ENCODE assay signal across 8 cellular contexts in genomic region chr22:38505595-38506117, GRCh38. TPM values are rescaled to one million over a fixed set of nuclear protein-coding genes. Genes with fewer than 3 reads are reported as not detected.
DNase-seq lines count a peak whose midpoint lies in the region; ATAC-seq, FAIRE-seq and TF ChIP-seq lines count a peak whose summit lies in the region.

No MANE protein-coding gene starts in this region.

- H3K4me3 Mint-ChIP-seq in Calu3 (ENCODE audit: low read depth, unreplicated experiment) (peak overlapping the region; percentile 99), WTC11 (peak overlapping the region; percentile 98)

- TF ChIP-seq RAD21 in HepG2 (CRISPR knock-in tag; IDR thresholded peaks at IDR 0.05): peak; percentile 21; the same call in 1 of the 2 replicates

- DNase-seq in Calu3 (peak; percentile 65), GM20000 (ENCODE audit: low spot score) (peak; percentile 76), HT1080 (ENCODE audit: low read depth) (peak; percentile 24), WTC11 (ENCODE audit: low spot score) (peak; percentile 43), cortex of kidney (lab: John Stamatoyannopoulos, UW) (peak; percentile 41), HepG2 (ENCODE audit: low spot score) (no peak), NCI-H2107 (lab: John Stamatoyannopoulos, UW) (no peak)
- DNase-seq in stimulated activated CD4-positive, alpha-beta T cell treated with anti-CD3 and anti-CD28 coated beads, Interleukin-4, amount 100 ng/mL, for 1 hour: peak; percentile 63

- H3K9me3 Mint-ChIP-seq in Calu3 (ENCODE audit: low read depth, unreplicated experiment): no peaks in the 10 kb centered on the region
- H3K9me3 Mint-ChIP-seq in WTC11: no peaks in the 10 kb centered on the region

- peaks cover 67% of the 10 kb centered on the region for H3K4me1 ChIP-seq in HepG2 (ENCODE audit: insufficient read depth, low read length)

- peaks cover 8 to 16% of the 10 kb centered on the region in 2 experiments; a peak in 3 of 5 replicates for H3K36me3 ChIP-seq in HepG2 (replicated peaks in 1 of 2; ENCODE audit: control insufficient read depth in 1 of 2, insufficient read depth in 2 of 2, low read length in 2 of 2)

- peaks cover 52% of the 10 kb centered on the region for H3K79me2 ChIP-seq in HepG2 (ENCODE audit: insufficient read depth, low read length)

- no peaks in the 10 kb centered on the region; a peak in 1 of 5 replicates for H3K27me3 ChIP-seq in HepG2 (ENCODE audit: control insufficient read depth in 1 of 2, insufficient read depth in 2 of 2, low read length in 2 of 2)

- peak overlapping the region; percentile 93 for H3K4me2 ChIP-seq in HepG2 (ENCODE audit: low read depth, low read length)

- peaks cover 40% of the 10 kb centered on the region for H4K20me1 ChIP-seq in HepG2 (ENCODE audit: insufficient read depth, low read length)

- H3K27ac ChIP-seq in HepG2 (ENCODE audit: extremely low read length, insufficient read depth, low read length): peak overlapping the region; percentile 97

- POLR2A ChIA-PET in WTC11 (lab: Charles Lee): no interaction called here
- POLR2A ChIA-PET in HepG2 (lab: Yijun Ruan, JAX): no interaction called here

- intact Hi-C loops in Calu3 (cut with micrococcal nuclease; ENCODE audit: unreplicated experiment) (no loop called here), HepG2 (cut with micrococcal nuclease; ENCODE audit: unreplicated experiment) (loop anchor here (5.0 kb wide), 1 partner anchor 43 kb away; no protein-coding TSS in a partner anchor)

- CTCF ChIA-PET in Calu3 (lab: Charles Lee) (no interaction called here), WTC11 (lab: Charles Lee) (no interaction called here), HepG2 (lab: Yijun Ruan, JAX; ENCODE audit: low intra/inter-chr PET ratio, low total read pairs) (no interaction called here)

- H3K27ac Mint-ChIP-seq in Calu3 (ENCODE audit: unreplicated experiment) (peak overlapping the region; percentile 100), WTC11 (peak overlapping the region; percentile 100)

- no peak for FAIRE-seq in HepG2 (lab: Jason Lieb, UNC)

- no peak for TF ChIP-seq CTCF in Calu3 (IDR thresholded peaks at IDR 0.05; ENCODE audit: unreplicated experiment)
- TF ChIP-seq CTCF in GM20000 (IDR thresholded peaks at IDR 0.05; ENCODE audit: extremely low read depth, missing control alignments): no peak
- TF ChIP-seq CTCF in WTC11 (IDR thresholded peaks at IDR 0.05): no peak
- no peak for TF ChIP-seq CTCF in HepG2 (CRISPR knock-in tag; IDR thresholded peaks at IDR 0.05)

- H3K9me3 ChIP-seq in HepG2 (ENCODE audit: low read length): no peaks in the 10 kb centered on the region

- H3K36me3 Mint-ChIP-seq in Calu3 (ENCODE audit: insufficient read depth, unreplicated experiment) (peaks cover 66% of the 10 kb centered on the region), WTC11 (peaks cover 48% of the 10 kb centered on the region)

- no peaks in the 10 kb centered on the region for H3K27me3 Mint-ChIP-seq in Calu3 (ENCODE audit: unreplicated experiment)
- no peaks in the 10 kb centered on the region for H3K27me3 Mint-ChIP-seq in WTC11 (ENCODE audit: low read depth)

- peak; percentile 5 for ATAC-seq in WTC11
- peak; percentile 74 for ATAC-seq in HepG2

- H3K4me1 Mint-ChIP-seq in Calu3 (ENCODE audit: low read depth, unreplicated experiment) (peaks cover 37% of the 10 kb centered on the region), WTC11 (peaks cover 45% of the 10 kb centered on the region)

- H3K9ac ChIP-seq in HepG2 (ENCODE audit: insufficient read depth, low read depth, low read length): peak overlapping the region; percentile 99

- TF ChIP-seq EP300 in HepG2 (IDR thresholded peaks at IDR 0.05; ENCODE audit: low read depth in 2 of 2, low read length in 2 of 2): no peak
- TF ChIP-seq EP300 in HepG2 (CRISPR knock-in tag; IDR thresholded peaks at IDR 0.05; ENCODE audit: borderline replicate concordance): no peak

- BruUV-seq in Calu3 (replicated peaks; lab: Mats Ljungman, UMichigan): no TSS peak
- no TSS peak for BruUV-seq in HepG2 (replicated peaks; lab: Mats Ljungman, UMichigan)

- no peak overlapping the region for H2AFZ ChIP-seq in HepG2 (ENCODE audit: low read length)

- no peak for TF ChIP-seq POLR2A in HepG2 (IDR thresholded peaks at IDR 0.05; ENCODE audit: insufficient read depth in 1 of 2, low read depth in 2 of 2, low read length in 2 of 2)

- peak overlapping the region; percentile 93 to 99 (median 96) for H3K4me3 ChIP-seq in HepG2 (replicated peaks in 1 of 3; ENCODE audit: insufficient read depth in 1 of 3, low read depth in 2 of 3, low read length in 3 of 3)

- WGBS in HepG2 (ENCODE audit: low lambda C conversion rate): no CpG with 5 or more reads among the region's 63 CpGs

- in situ Hi-C loops in HepG2 (cut with HindIII; ENCODE audit: extremely low pct_ligation_motif_present, low pct_unique_long_range_greater_than_20kb): no loop called here

RNA-seq across cellular contexts. Expression of gene DDX17, which starts 0.5 kb away (rescaled TPM):
- total RNA-seq in Calu3 (2022): 342 and 344 TPM in 2 replicates
- 241 and 292 TPM in 2 replicates for total RNA-seq in HT1080 (2014; rRNA removed; shearing (Covaris generic))
- 85.9 and 95.6 TPM in 2 replicates for polyA plus RNA-seq in HT1080 (2015; cell fraction: cytosol; rRNA removed)
- 889 and 1,102 TPM in 2 replicates for polyA plus RNA-seq in HT1080 (2015; cell fraction: nucleus; rRNA removed)
- 399 to 507 TPM (median 489 TPM) in 3 replicates for total RNA-seq in WTC11 (2021)
- 238 and 251 TPM in 2 replicates for total RNA-seq in HepG2 (2016; rRNA removed; fragmentation: Illumina TruSeq; extraction: Trizol)
- total RNA-seq in HepG2 (2016; cell fraction: cytosol; rRNA removed; fragmentation: Illumina TruSeq; extraction: Trizol; ENCODE audit: low read depth): 42.5 and 43.8 TPM in 2 replicates
- total RNA-seq in HepG2 (2016; cell fraction: insoluble cytoplasmic fraction; rRNA removed; fragmentation: Illumina TruSeq; extraction: Trizol): 229 and 234 TPM in 2 replicates
- total RNA-seq in HepG2 (2016; cell fraction: membrane; rRNA removed; fragmentation: Illumina TruSeq; extraction: Trizol): 50.6 and 57.8 TPM in 2 replicates
- total RNA-seq in HepG2 (2016; cell fraction: nucleus; rRNA removed; fragmentation: Illumina TruSeq; extraction: Trizol): 224 and 247 TPM in 2 replicates
- 344 and 362 TPM in 2 replicates for polyA plus RNA-seq in HepG2 (2011; rRNA removed)
- 156 and 197 TPM in 2 replicates for polyA plus RNA-seq in HepG2 (2011; cell fraction: cytosol; rRNA removed)
- polyA plus RNA-seq in HepG2 (2011; cell fraction: nucleus; rRNA removed): 920 and 1,014 TPM in 2 replicates
- polyA plus RNA-seq in HepG2 (2012): 102 and 112 TPM in 2 replicates
- polyA plus RNA-seq in HepG2 (2016; cell fraction: cytosol; fragmentation: Illumina TruSeq; extraction: Trizol; ENCODE audit: low read depth): 3.1 and 3.6 TPM in 2 replicates
- polyA plus RNA-seq in HepG2 (2016; cell fraction: insoluble cytoplasmic fraction; fragmentation: Illumina TruSeq; extraction: Trizol; ENCODE audit: low read depth): 120 and 135 TPM in 2 replicates
- polyA plus RNA-seq in HepG2 (2016; cell fraction: membrane; fragmentation: Illumina TruSeq; extraction: Trizol; ENCODE audit: low read depth): 11.9 and 15.1 TPM in 2 replicates
- polyA plus RNA-seq in HepG2 (2016; cell fraction: nucleus; fragmentation: Illumina TruSeq; extraction: Trizol; ENCODE audit: insufficient read depth, low read depth): 326 and 352 TPM in 2 replicates
- polyA minus RNA-seq in HepG2 (2011; rRNA and poly(A)+ RNA removed; ENCODE audit: low replicate concordance): 454 and 540 TPM in 2 replicates
- polyA minus RNA-seq in HepG2 (2011; cell fraction: cytosol; rRNA and poly(A)+ RNA removed): 210 and 220 TPM in 2 replicates
- polyA minus RNA-seq in HepG2 (2011; cell fraction: nucleus; rRNA and poly(A)+ RNA removed): 473 and 556 TPM in 2 replicates

RNA-seq across cellular contexts. Expression of gene KDELR3, which starts 37.8 kb away (rescaled TPM):
- total RNA-seq in Calu3 (2022) (16.1 and 18.7 TPM in 2 replicates), WTC11 (2021) (5.7 to 10.3 TPM (median 7.7 TPM) in 3 replicates), HepG2 (2016; rRNA removed; fragmentation: Illumina TruSeq; extraction: Trizol) (18.9 and 24.2 TPM in 2 replicates)
- total RNA-seq in HT1080 (2014; rRNA removed; shearing (Covaris generic)): 9.1 and 11.8 TPM in 2 replicates
- 33.7 TPM in 2 replicates for polyA plus RNA-seq in HT1080 (2015; cell fraction: cytosol; rRNA removed)
- polyA plus RNA-seq in HT1080 (2015; cell fraction: nucleus; rRNA removed): 13.9 and 17.3 TPM in 2 replicates
- 15.4 and 17.8 TPM in 2 replicates for total RNA-seq in HepG2 (2016; cell fraction: cytosol; rRNA removed; fragmentation: Illumina TruSeq; extraction: Trizol; ENCODE audit: low read depth)
- total RNA-seq in HepG2 (2016; cell fraction: insoluble cytoplasmic fraction; rRNA removed; fragmentation: Illumina TruSeq; extraction: Trizol): 18.4 and 24.9 TPM in 2 replicates
- 25.0 and 25.7 TPM in 2 replicates for total RNA-seq in HepG2 (2016; cell fraction: membrane; rRNA removed; fragmentation: Illumina TruSeq; extraction: Trizol)
- total RNA-seq in HepG2 (2016; cell fraction: nucleus; rRNA removed; fragmentation: Illumina TruSeq; extraction: Trizol): 24.1 and 25.4 TPM in 2 replicates
- polyA plus RNA-seq in HepG2 (2011; rRNA removed): 44.4 and 65.7 TPM in 2 replicates
- 51.3 and 51.5 TPM in 2 replicates for polyA plus RNA-seq in HepG2 (2011; cell fraction: cytosol; rRNA removed)
- 13.4 and 13.6 TPM in 2 replicates for polyA plus RNA-seq in HepG2 (2011; cell fraction: nucleus; rRNA removed)
- 25.3 and 25.4 TPM in 2 replicates for polyA plus RNA-seq in HepG2 (2012)
- 22.6 and 32.8 TPM in 2 replicates for polyA plus RNA-seq in HepG2 (2016; cell fraction: cytosol; fragmentation: Illumina TruSeq; extraction: Trizol; ENCODE audit: low read depth)
- polyA plus RNA-seq in HepG2 (2016; cell fraction: insoluble cytoplasmic fraction; fragmentation: Illumina TruSeq; extraction: Trizol; ENCODE audit: low read depth): 25.8 and 26.8 TPM in 2 replicates
- polyA plus RNA-seq in HepG2 (2016; cell fraction: membrane; fragmentation: Illumina TruSeq; extraction: Trizol; ENCODE audit: low read depth): 31.8 and 34.1 TPM in 2 replicates
- 38.2 and 40.9 TPM in 2 replicates for polyA plus RNA-seq in HepG2 (2016; cell fraction: nucleus; fragmentation: Illumina TruSeq; extraction: Trizol; ENCODE audit: insufficient read depth, low read depth)
- polyA minus RNA-seq in HepG2 (2011; rRNA and poly(A)+ RNA removed; ENCODE audit: low replicate concordance): 11.9 and 47.4 TPM in 2 replicates
- 22.6 and 22.7 TPM in 2 replicates for polyA minus RNA-seq in HepG2 (2011; cell fraction: cytosol; rRNA and poly(A)+ RNA removed)
- 6.4 and 12.8 TPM in 2 replicates for polyA minus RNA-seq in HepG2 (2011; cell fraction: nucleus; rRNA and poly(A)+ RNA removed)

RNA-seq across cellular contexts. Expression of gene KCNJ4, which starts 50.7 kb away (rescaled TPM):
- total RNA-seq in Calu3 (2022) (not detected in 2 replicates), WTC11 (2021) (3.1 to 3.3 TPM (median 3.2 TPM) in 3 replicates), HepG2 (2016; rRNA removed; fragmentation: Illumina TruSeq; extraction: Trizol) (not detected in 2 replicates)
- total RNA-seq in HT1080 (2014; rRNA removed; shearing (Covaris generic)): 0.40 and 0.45 TPM in 2 replicates
- polyA plus RNA-seq in HT1080 (2015; cell fraction: cytosol; rRNA removed): 0.79 and 1.3 TPM in 2 replicates
- 0.27 and 0.41 TPM in 2 replicates for polyA plus RNA-seq in HT1080 (2015; cell fraction: nucleus; rRNA removed)
- not detected in 2 replicates for total RNA-seq in HepG2 (2016; cell fraction: cytosol; rRNA removed; fragmentation: Illumina TruSeq; extraction: Trizol; ENCODE audit: low read depth)
- total RNA-seq in HepG2 (2016; cell fraction: insoluble cytoplasmic fraction; rRNA removed; fragmentation: Illumina TruSeq; extraction: Trizol): not detected in 2 replicates
- not detected in 2 replicates for total RNA-seq in HepG2 (2016; cell fraction: membrane; rRNA removed; fragmentation: Illumina TruSeq; extraction: Trizol)
- not detected in 2 replicates for total RNA-seq in HepG2 (2016; cell fraction: nucleus; rRNA removed; fragmentation: Illumina TruSeq; extraction: Trizol)
- not detected in 2 replicates for polyA plus RNA-seq in HepG2 (2011; rRNA removed)
- polyA plus RNA-seq in HepG2 (2011; cell fraction: cytosol; rRNA removed): 0.03 TPM in 1 of 2 replicates, not detected in the other
- polyA plus RNA-seq in HepG2 (2011; cell fraction: nucleus; rRNA removed): not detected in 2 replicates
- not detected in 2 replicates for polyA plus RNA-seq in HepG2 (2012)
- not detected in 2 replicates for polyA plus RNA-seq in HepG2 (2016; cell fraction: cytosol; fragmentation: Illumina TruSeq; extraction: Trizol; ENCODE audit: low read depth)
- polyA plus RNA-seq in HepG2 (2016; cell fraction: insoluble cytoplasmic fraction; fragmentation: Illumina TruSeq; extraction: Trizol; ENCODE audit: low read depth): not detected in 2 replicates
- not detected in 2 replicates for polyA plus RNA-seq in HepG2 (2016; cell fraction: membrane; fragmentation: Illumina TruSeq; extraction: Trizol; ENCODE audit: low read depth)
- polyA plus RNA-seq in HepG2 (2016; cell fraction: nucleus; fragmentation: Illumina TruSeq; extraction: Trizol; ENCODE audit: insufficient read depth, low read depth): not detected in 2 replicates
- polyA minus RNA-seq in HepG2 (2011; rRNA and poly(A)+ RNA removed; ENCODE audit: low replicate concordance): not detected in 2 replicates
- not detected in 2 replicates for polyA minus RNA-seq in HepG2 (2011; cell fraction: cytosol; rRNA and poly(A)+ RNA removed)
- not detected in 2 replicates for polyA minus RNA-seq in HepG2 (2011; cell fraction: nucleus; rRNA and poly(A)+ RNA removed)

Comparison
In these comparisons a context has a peak if more than half of its experiments do, and no peak if none do; other contexts are left out.
1. DNase-seq: peak in Calu3 (single experiment), GM20000 (single experiment), HT1080 (single experiment), WTC11 (single experiment), cortex of kidney (single experiment) and stimulated activated CD4-positive, alpha-beta T cell treated with anti-CD3 and anti-CD28 coated beads, Interleukin-4, amount 100 ng/mL, for 1 hour (single experiment); none in HepG2 (single experiment) and NCI-H2107 (single experiment).